In the genomic region with DNA sequence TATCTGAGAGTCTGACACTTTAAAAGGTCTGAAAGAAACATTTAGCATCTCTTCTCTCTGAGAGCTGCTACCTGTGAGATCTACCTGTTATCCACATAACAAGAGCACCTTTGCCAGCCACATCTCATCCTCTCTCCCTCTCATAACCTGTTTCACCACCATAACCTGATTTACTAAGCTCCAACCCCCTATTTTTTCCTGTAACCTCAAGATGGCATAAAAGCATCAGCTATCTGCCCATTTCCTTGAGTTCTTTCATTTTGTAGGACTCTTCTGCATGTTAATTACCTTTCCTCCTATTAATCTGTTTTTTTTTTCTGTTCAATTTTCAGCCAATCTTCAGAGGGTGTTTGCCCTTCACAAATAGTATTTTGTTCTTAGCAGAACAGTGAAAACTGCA, we compare ENCODE assay signal across 24 cellular contexts.
DNase-seq lines count a peak whose midpoint lies in the region; ATAC-seq, FAIRE-seq and TF ChIP-seq lines count a peak whose summit lies in the region.
"Had no signal": no experiment of that assay in that cellular context is flagged by ENCODE, and none has a peak within 500 bp of the region (broad histone marks: within the 10 kb centered on the region; RNA-seq: fewer than 3 reads in every experiment).

No MANE protein-coding gene starts in this region.

- H3K27me3 ChIP-seq in GM12878 (replicated peaks in 1 of 2; ENCODE audit: control insufficient read depth in 2 of 2, insufficient read depth in 2 of 2, low read length in 1 of 2) = no peaks in the 10 kb centered on the region
- H3K27me3 ChIP-seq in hepatocyte = no peaks in the 10 kb centered on the region
- H3K27me3 ChIP-seq in Karpas-422 (ENCODE audit: low read length) = no peaks in the 10 kb centered on the region

- H3K9ac ChIP-seq in GM12878 (ENCODE audit: control insufficient read depth, insufficient read depth, low read length) (no peak overlapping the region), Karpas-422 (ENCODE audit: low read length) (no peak overlapping the region)
- H3K9ac ChIP-seq: parathyroid adenoma had no signal

- H3K79me2 ChIP-seq in GM12878 (ENCODE audit: control insufficient read depth, insufficient read depth, low read length) (no peaks in the 10 kb centered on the region), hepatocyte (no peaks in the 10 kb centered on the region), Karpas-422 (ENCODE audit: low read length) (no peaks in the 10 kb centered on the region)
- H3K79me2 ChIP-seq: parathyroid adenoma had no signal

- TF ChIP-seq RAD21 in A549 (conservative IDR thresholded peaks at IDR 0.05 in 1 of 2, IDR thresholded peaks at IDR 0.05 in 1 of 2) = 0 out of 5 replicates have a peak, but pooled peaks of 1 of the 2 experiments have one; percentile 19
- peak; percentile 52 for TF ChIP-seq RAD21 in GM12878 (IDR thresholded peaks at IDR 0.05; ENCODE audit: insufficient read depth, low read depth, low read length)

- H3K9me2 ChIP-seq in hepatocyte (replicated peaks; ENCODE audit: insufficient read depth) = no peaks in the 10 kb centered on the region
- H3K9me2 ChIP-seq in Karpas-422 (replicated peaks; ENCODE audit: insufficient read depth, low read length) = no peaks in the 10 kb centered on the region

- H3K4me2 ChIP-seq in A549 (no peak overlapping the region), GM12878 (ENCODE audit: control insufficient read depth, insufficient read depth) (no peak overlapping the region), hepatocyte (no peak overlapping the region), Karpas-422 (ENCODE audit: low read depth, low read length, poor library complexity, severe bottlenecking) (no peak overlapping the region)

- POLR2A ChIA-PET in A549 (lab: Yijun Ruan, JAX) = no interaction called here
- POLR2A ChIA-PET in GM12878 (lab: Charles Lee) = no interaction called here

- FAIRE-seq in A549 (lab: Jason Lieb, UNC) (no peak), GM12878 (lab: Jason Lieb, UNC) (no peak)
- FAIRE-seq: GM18507 had no signal

- 0 out of 3 replicates have a peak, but pooled peaks cover 8% of the 10 kb centered on the region for H3K4me1 ChIP-seq in A549
- H3K4me1 ChIP-seq in GM12878 (ENCODE audit: control insufficient read depth, insufficient read depth, low read length) = peaks cover 3% of the 10 kb centered on the region; the same call in 1 of the 2 replicates
- H3K4me1 ChIP-seq in hepatocyte (ENCODE audit: insufficient read depth) = peaks cover 29% of the 10 kb centered on the region
- no peaks in the 10 kb centered on the region for H3K4me1 ChIP-seq in Karpas-422 (ENCODE audit: low read length)
- H3K4me1 ChIP-seq: parathyroid adenoma, upper lobe of right lung had no signal

- H3K27ac Mint-ChIP-seq in activated T-helper 17 cell treated with anti-CD3 and anti-CD28 coated beads, Interleukin-2, amount 50 U/mL, for 72 hours = no peak overlapping the region
- H3K27ac Mint-ChIP-seq: activated CD4-positive, alpha-beta T cell treated with anti-CD3 and anti-CD28 coated beads, Interleukin-2, amount 10 ng/mL, durations not matched to agents 7 days and 5 days; activated naive CD8-positive, alpha-beta T cell treated with anti-CD3 and anti-CD28 coated beads for 36 hours; activated T-helper 2 cell treated with anti-CD3 and anti-CD28 coated beads, Interferon-gamma antibody, Interleukin-2, Interleukin-4, amounts not matched to agents 10 μg/mL and 5 μg/mL and 100 μg/mL, durations not matched to agents 14 hours and 24 hours and 36 hours; CD14-positive monocyte; HFFc6; mesothelial cell of epicardium; nephron had no signal

- H3K4me1 Mint-ChIP-seq in activated T-helper 17 cell treated with anti-CD3 and anti-CD28 coated beads, Interleukin-2, amount 50 U/mL, for 72 hours = no peaks in the 10 kb centered on the region
- H3K4me1 Mint-ChIP-seq: activated CD4-positive, alpha-beta T cell treated with anti-CD3 and anti-CD28 coated beads, Interleukin-2, amount 10 ng/mL, durations not matched to agents 7 days and 5 days; activated naive CD8-positive, alpha-beta T cell treated with anti-CD3 and anti-CD28 coated beads for 36 hours; CD14-positive monocyte; mesothelial cell of epicardium; nephron had no signal

- intact Hi-C loops in GM12878 (cut with micrococcal nuclease; ENCODE audit: unreplicated experiment) = no loop called here

- H3K36me3 Mint-ChIP-seq in activated T-helper 17 cell treated with anti-CD3 and anti-CD28 coated beads, Interleukin-2, amount 50 U/mL, for 72 hours (ENCODE audit: low read depth) = no peaks in the 10 kb centered on the region
- H3K36me3 Mint-ChIP-seq: activated naive CD8-positive, alpha-beta T cell treated with anti-CD3 and anti-CD28 coated beads for 36 hours; CD14-positive monocyte; mesothelial cell of epicardium had no signal

- TF ChIP-seq POLR2A in A549 (IDR thresholded peaks at IDR 0.05; ENCODE audit: low read length) (no peak), GM12878 (IDR thresholded peaks at IDR 0.05; ENCODE audit: low read depth, low read length) (no peak)

- H3K4me3 Mint-ChIP-seq in activated T-helper 17 cell treated with anti-CD3 and anti-CD28 coated beads, Interleukin-2, amount 50 U/mL, for 72 hours = no peak overlapping the region
- H3K4me3 Mint-ChIP-seq: activated CD4-positive, alpha-beta T cell treated with anti-CD3 and anti-CD28 coated beads, Interleukin-2, amount 10 ng/mL, durations not matched to agents 7 days and 5 days; activated naive CD8-positive, alpha-beta T cell treated with anti-CD3 and anti-CD28 coated beads for 36 hours; CD14-positive monocyte; HFFc6; mesothelial cell of epicardium; nephron had no signal

- TF ChIP-seq EP300 in A549 (IDR thresholded peaks at IDR 0.05) = no peak
- no peak for TF ChIP-seq EP300 in GM12878 (IDR thresholded peaks at IDR 0.05; ENCODE audit: borderline replicate concordance in 1 of 2, control insufficient read depth in 1 of 2, low read depth in 2 of 2, low read length in 2 of 2)

- H3K27me3 Mint-ChIP-seq in activated T-helper 17 cell treated with anti-CD3 and anti-CD28 coated beads, Interleukin-2, amount 50 U/mL, for 72 hours = peaks cover 29% of the 10 kb centered on the region

- CTCF ChIA-PET in A549 (lab: Yijun Ruan, JAX) (interaction anchor here (0.7 to 1.5 kb wide), 5 partner anchors 10 to 1433 kb away, joined by 3 read pairs; no protein-coding TSS in a partner anchor), GM12878 (lab: Yijun Ruan, JAX) (interaction anchor here (0.7 to 3.7 kb wide), 9 partner anchors 12 to 637 kb away, joined by 3 to 26 read pairs (median 3); no protein-coding TSS in a partner anchor)

- ATAC-seq in A549 = no peak
- ATAC-seq in GM12878 = no peak
- ATAC-seq in HG03196 (IDR thresholded peaks at IDR 0.05; ENCODE audit: unreplicated experiment) = no peak
- ATAC-seq in activated T-helper 17 cell treated with anti-CD3 and anti-CD28 coated beads, Interleukin-2, amount 50 U/mL, for 72 hours (replicated peaks) = no peak
- ATAC-seq: left lobe of liver, upper lobe of right lung had no signal

- H2AFZ ChIP-seq in GM12878 (ENCODE audit: control insufficient read depth, low read depth, low read length) (no peak overlapping the region), hepatocyte (no peak overlapping the region), Karpas-422 (ENCODE audit: low read length) (no peak overlapping the region)
- H2AFZ ChIP-seq: parathyroid adenoma had no signal

- BruUV-seq in GM12878 (replicated peaks; lab: Mats Ljungman, UMichigan) = no TSS peak

- H4K20me1 ChIP-seq in GM12878 (ENCODE audit: control insufficient read depth, insufficient read depth) = no peaks in the 10 kb centered on the region
- H4K20me1 ChIP-seq in hepatocyte (ENCODE audit: insufficient read depth, poor library complexity, severe bottlenecking) = no peaks in the 10 kb centered on the region
- no peaks in the 10 kb centered on the region for H4K20me1 ChIP-seq in Karpas-422 (ENCODE audit: insufficient read depth, low read depth, low read length)

- no peak for DNase-seq in A549 (ENCODE audit: low read depth in 1 of 2, low spot score in 1 of 2)
- no peak for DNase-seq in GM13977 (ENCODE audit: low spot score)
- DNase-seq in GM12878 (ENCODE audit: low read depth, low spot score) = no peak
- no peak for DNase-seq in hepatocyte (ENCODE audit: low spot score)
- no peak for DNase-seq in germinal center (ENCODE audit: low spot score)
- no peak for DNase-seq in Karpas-422
- DNase-seq: activated CD4-positive, alpha-beta T cell treated with anti-CD3 and anti-CD28 coated beads, Interleukin-2, amount 10 ng/mL, durations not matched to agents 7 days and 5 days; activated naive CD8-positive, alpha-beta T cell treated with anti-CD3 and anti-CD28 coated beads for 36 hours; EL; HFFc6; NCI-H1417; NCI-H524; stimulated activated CD8-positive, alpha-beta memory T cell treated with anti-CD3 and anti-CD28 coated beads, Interleukin-4, amount 100 ng/mL, for 48 hours; upper lobe of right lung; WERI-Rb-1 had no signal

- RAD21 ChIA-PET in GM12878 (lab: Charles Lee; ENCODE audit: unreplicated experiment) = interaction anchor here (0.7 to 1.5 kb wide), 7 partner anchors 10 to 591 kb away, joined by 3 to 12 read pairs (median 3); no protein-coding TSS in a partner anchor

- no peaks in the 10 kb centered on the region for H3K36me3 ChIP-seq in GM12878 (ENCODE audit: control insufficient read depth in 2 of 2, insufficient read depth in 2 of 2, low read length in 1 of 2)
- H3K36me3 ChIP-seq in hepatocyte (replicated peaks; ENCODE audit: insufficient read depth, low read depth) = no peaks in the 10 kb centered on the region
- H3K36me3 ChIP-seq in Karpas-422 (ENCODE audit: insufficient read depth, low read length) = no peaks in the 10 kb centered on the region
- H3K36me3 ChIP-seq: upper lobe of right lung, WERI-Rb-1 had no signal

- SMC1A ChIA-PET in GM12878 (lab: Charles Lee; ENCODE audit: uncharacterized antibody, unreplicated experiment) = interaction anchor here (0.7 to 2.0 kb wide), 8 partner anchors 36 to 589 kb away, joined by 3 to 12 read pairs (median 4); no protein-coding TSS in a partner anchor

- in situ Hi-C loops in GM13977 (cut with MboI; ENCODE audit: low pct_unique_long_range_greater_than_20kb, low sequenced_read_pairs, unreplicated experiment) = no loop called here
- in situ Hi-C loops in GM12878 (cut with MboI) = no loop called here

- H3K9me3 ChIP-seq in A549 (no peaks in the 10 kb centered on the region), GM12878 (replicated peaks; ENCODE audit: control insufficient read depth, insufficient read depth, low read length) (no peaks in the 10 kb centered on the region; the same call in 2 of the 3 replicates), hepatocyte (ENCODE audit: low read depth) (no peaks in the 10 kb centered on the region), Karpas-422 (ENCODE audit: low read length) (no peaks in the 10 kb centered on the region)
- H3K9me3 ChIP-seq: upper lobe of right lung had no signal

- H3K4me3 ChIP-seq in A549 (no peak overlapping the region), GM12878 (no peak overlapping the region), hepatocyte (no peak overlapping the region), Karpas-422 (ENCODE audit: low read length) (no peak overlapping the region)
- H3K4me3 ChIP-seq: upper lobe of right lung had no signal

- peaks cover 5% of the 10 kb centered on the region for H3K9me3 Mint-ChIP-seq in activated T-helper 17 cell treated with anti-CD3 and anti-CD28 coated beads, Interleukin-2, amount 50 U/mL, for 72 hours
- H3K9me3 Mint-ChIP-seq: activated CD4-positive, alpha-beta T cell treated with anti-CD3 and anti-CD28 coated beads, Interleukin-2, amount 10 ng/mL, durations not matched to agents 7 days and 5 days; activated naive CD8-positive, alpha-beta T cell treated with anti-CD3 and anti-CD28 coated beads for 36 hours; activated T-helper 2 cell treated with anti-CD3 and anti-CD28 coated beads, Interferon-gamma antibody, Interleukin-2, Interleukin-4, amounts not matched to agents 10 μg/mL and 5 μg/mL and 100 μg/mL, durations not matched to agents 14 hours and 24 hours and 36 hours had no signal

- no peak for TF ChIP-seq CTCF in A549 (IDR thresholded peaks at IDR 0.05)
- TF ChIP-seq CTCF in GM13977 (IDR thresholded peaks at IDR 0.05; ENCODE audit: extremely low read depth, insufficient read depth, missing control alignments) = peak; percentile 17
- peak in 1 of 3 experiments; percentile 31; a peak in 2 of 6 replicates for TF ChIP-seq CTCF in GM12878 (IDR thresholded peaks at IDR 0.05 in 2 of 3, conservative IDR thresholded peaks at IDR 0.05 in 1 of 3; ENCODE audit: control insufficient read depth in 2 of 3, extremely low read depth in 1 of 3, insufficient read depth in 1 of 3, low read depth in 3 of 3, low read length in 3 of 3)
- peak; percentile 18 for TF ChIP-seq CTCF in hepatocyte (IDR thresholded peaks at IDR 0.05; ENCODE audit: poor library complexity)

- H3K27ac ChIP-seq in A549 = no peak overlapping the region
- no peak overlapping the region for H3K27ac ChIP-seq in GM12878 (ENCODE audit: control insufficient read depth, insufficient read depth)
- H3K27ac ChIP-seq in hepatocyte = no peak overlapping the region
- H3K27ac ChIP-seq in Karpas-422 (ENCODE audit: low read length) = no peak overlapping the region
- H3K27ac ChIP-seq: parathyroid adenoma, upper lobe of right lung, WERI-Rb-1 had no signal
